Comparison of ENCODE assay signal across 8 cellular contexts in the genomic region with DNA sequence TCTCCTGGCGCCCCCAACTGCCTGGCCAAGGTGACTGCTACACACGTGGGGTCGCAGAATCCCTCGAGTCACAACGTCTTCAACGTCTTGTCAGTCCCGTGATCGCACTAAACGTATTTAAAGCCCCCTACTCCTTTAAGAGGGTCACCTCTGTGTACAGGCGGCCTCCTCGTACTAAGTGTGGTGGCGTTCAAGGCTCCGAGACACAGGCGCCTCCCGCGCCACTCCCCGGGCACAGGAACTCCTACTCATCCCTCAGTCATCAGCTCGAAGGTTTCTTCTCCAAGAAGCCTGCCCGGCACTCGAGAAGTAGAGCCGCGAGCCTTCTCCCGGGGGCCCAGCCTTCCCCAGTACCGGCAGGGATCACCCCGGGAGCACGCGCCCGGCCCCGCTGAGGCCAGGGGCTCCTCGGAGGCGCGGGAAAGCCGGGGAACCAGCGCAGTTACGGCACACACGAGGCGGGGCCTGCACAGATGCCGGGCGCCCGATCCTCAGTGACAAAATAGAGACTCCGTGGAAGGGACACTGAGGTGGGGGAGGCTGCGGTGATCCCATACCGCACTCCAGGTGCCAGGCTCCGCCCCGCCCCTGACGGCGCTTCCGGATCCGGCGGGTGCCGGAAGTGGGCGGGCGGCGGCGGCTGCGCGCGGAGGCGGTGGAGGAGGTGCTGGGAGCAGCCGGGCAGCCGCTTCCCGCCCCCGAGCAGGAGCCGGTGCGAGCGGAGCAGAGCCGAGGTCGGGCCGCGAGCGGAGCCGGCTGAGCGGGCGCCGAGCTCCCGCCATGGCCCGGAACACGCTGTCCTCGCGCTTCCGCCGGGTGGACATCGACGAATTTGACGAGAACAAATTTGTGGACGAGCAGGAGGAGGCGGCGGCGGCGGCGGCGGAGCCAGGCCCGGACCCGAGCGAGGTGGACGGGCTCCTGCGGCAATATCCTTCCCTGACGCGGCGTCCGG. TPM values are rescaled to one million over a fixed set of nuclear protein-coding genes. Genes with fewer than 3 reads are reported as not detected.
DNase-seq lines count a peak whose midpoint lies in the region; ATAC-seq and TF ChIP-seq lines count a peak whose summit lies in the region.

No MANE protein-coding gene starts in this region.

- peak overlapping the region; percentile 91 for H3K4me3 Mint-ChIP-seq in activated B cell treated with CpG ODN at 0.5 μM for 24 hours

- CTCF ChIA-PET in AG04449 (lab: Yijun Ruan, JAX) = interaction anchor here (0.7 to 3.3 kb wide), 5 partner anchors 15 to 97 kb away, joined by 3 to 19 read pairs (median 6); partner anchors contain the start of gene WDR38
- CTCF ChIA-PET in activated B cell treated with CpG ODN at 0.5 μM for 24 hours (lab: Charles Lee) = interaction anchor here (2.2 kb wide), 1 partner anchor 7 kb away, joined by 6 read pairs; the partner anchor contains the start of genes ARPC5L and RPL35

- H3K4me3 ChIP-seq in AG04449 (ENCODE audit: low read depth, low read length) = peak overlapping the region; percentile 90

- peaks cover 35% of the 10 kb centered on the region for H3K36me3 Mint-ChIP-seq in activated B cell treated with CpG ODN at 0.5 μM for 24 hours (ENCODE audit: low read depth)

- H3K27ac Mint-ChIP-seq in activated B cell treated with CpG ODN at 0.5 μM for 24 hours = peak overlapping the region; percentile 97

- DNase-seq in AG04449 (ENCODE audit: low read depth, low spot score) (no peak), NCI-H2171 treated with DMSO at 0.1 percent for 48 hours (lab: John Stamatoyannopoulos, UW) (peak; percentile 82), activated B cell treated with CpG ODN at 0.5 μM for 24 hours (peak; percentile 97), caudate nucleus (lab: John Stamatoyannopoulos, UW) (peak in 58 of 61 donors; percentile 16 to 90 (median 78)), iris pigment epithelial cell (ENCODE audit: low read depth) (peak; percentile 85)
- DNase-seq in stimulated activated CD4-positive, alpha-beta T cell treated with anti-CD3 and anti-CD28 coated beads, Interleukin-12 subunit alpha, Interleukin-12 subunit beta, amount 100 ng/mL, for 24 hours (ENCODE audit: low read depth in 2 of 2) = peak; percentile 81 to 87

- peak; percentile 29 for TF ChIP-seq CTCF in AG04449 (IDR thresholded peaks at IDR 0.05; ENCODE audit: insufficient read depth, low read length, missing control alignments)
- no peak for TF ChIP-seq CTCF in activated B cell treated with CpG ODN at 0.5 μM for 24 hours (IDR thresholded peaks at IDR 0.05)

- H3K9me3 Mint-ChIP-seq in activated B cell treated with CpG ODN at 0.5 μM for 24 hours = no peaks in the 10 kb centered on the region

- ATAC-seq in GM18520 (IDR thresholded peaks at IDR 0.05; ENCODE audit: unreplicated experiment) (peak; percentile 52), HG03045 (IDR thresholded peaks at IDR 0.05; ENCODE audit: unreplicated experiment) (peak; percentile 64), activated B cell treated with CpG ODN at 0.5 μM for 24 hours (ENCODE audit: low read depth) (peak; percentile 69)

- intact Hi-C loops in activated B cell treated with CpG ODN at 0.5 μM for 24 hours (cut with micrococcal nuclease) = loop anchor here (2.0 kb wide), 1 partner anchor 26 kb away; no protein-coding TSS in a partner anchor

- peaks cover 54% of the 10 kb centered on the region for H3K4me1 Mint-ChIP-seq in activated B cell treated with CpG ODN at 0.5 μM for 24 hours

- peak overlapping the region; percentile 86 for H3K27ac ChIP-seq in caudate nucleus (ENCODE audit: low read depth, low read length)

- POLR2A ChIA-PET in AG04449 (lab: Yijun Ruan, JAX) = interaction anchor here (0.5 to 1.0 kb wide), 3 partner anchors 13 to 539 kb away, joined by 3 to 4 read pairs (median 3); no protein-coding TSS in a partner anchor
- POLR2A ChIA-PET in activated B cell treated with CpG ODN at 0.5 μM for 24 hours (lab: Charles Lee) = interaction anchor here (0.6 to 7.3 kb wide), 8 partner anchors 7 to 98 kb away, joined by 3 to 164 read pairs (median 7); partner anchors contain the start of genes ARPC5L, GOLGA1, NR6A1 and RPL35

- H3K27me3 Mint-ChIP-seq in activated B cell treated with CpG ODN at 0.5 μM for 24 hours = no peaks in the 10 kb centered on the region

RNA-seq across cellular contexts. Expression of gene ARPC5L, which starts 6.9 kb away (rescaled TPM):
- total RNA-seq in activated B cell treated with CpG ODN at 0.5 μM for 24 hours = 91.5 and 93.1 TPM in 2 replicates

RNA-seq across cellular contexts. Expression of gene RPL35, which starts 7.0 kb away (rescaled TPM):
- total RNA-seq in activated B cell treated with CpG ODN at 0.5 μM for 24 hours = 2,037 and 2,426 TPM in 2 replicates

RNA-seq across cellular contexts. Expression of gene WDR38, which starts 15.5 kb away (rescaled TPM):
- total RNA-seq in activated B cell treated with CpG ODN at 0.5 μM for 24 hours = not detected in 2 replicates
